In genomic region chr1:63678200-63678599, GRCh38 we compare ENCODE assay signal across 37 cellular contexts.
"Had no signal": no experiment of that assay in that cellular context is flagged by ENCODE, and none has a peak within 500 bp of the region (broad histone marks: within the 10 kb centered on the region; RNA-seq: fewer than 3 reads in every experiment).

No MANE protein-coding gene starts in this region.

- H3K27me3 Mint-ChIP-seq: activated CD4-positive, alpha-beta memory T cell treated with anti-CD3 and anti-CD28 coated beads for 36 hours; activated CD8-positive, alpha-beta T cell treated with anti-CD3 and anti-CD28 coated beads for 36 hours; activated naive CD8-positive, alpha-beta T cell treated with anti-CD3 and anti-CD28 coated beads for 36 hours; activated T-helper 17 cell treated with anti-CD3 and anti-CD28 coated beads, Interleukin-2, amount 50 U/mL, for 72 hours had no signal

- H3K27ac ChIP-seq: adrenal gland, body of pancreas, brain microvascular endothelial cell, breast epithelium, VCaP had no signal

- H3K4me1 ChIP-seq: breast epithelium had no signal

- H3K9me3 ChIP-seq: adrenal gland, body of pancreas, breast epithelium had no signal

- FAIRE-seq: astrocyte, TTC549 had no signal

- H3K36me3 ChIP-seq: adrenal gland, brain microvascular endothelial cell, breast epithelium had no signal

- H3K27ac Mint-ChIP-seq: activated B cell treated with CpG ODN at 0.5 μM for 24 hours; activated CD4-positive, alpha-beta memory T cell treated with anti-CD3 and anti-CD28 coated beads for 36 hours; activated CD4-positive, alpha-beta T cell treated with anti-CD3 and anti-CD28 coated beads, Interleukin-2, amount 10 ng/mL, durations not matched to agents 24 days and 14 days; activated CD8-positive, alpha-beta T cell treated with anti-CD3 and anti-CD28 coated beads for 36 hours; activated naive CD4-positive, alpha-beta T cell treated with anti-CD3 and anti-CD28 coated beads for 36 hours; activated naive CD4-positive, alpha-beta T cell treated with anti-CD3 and anti-CD28 coated beads, Interleukin-2, amount 50 U/mL, for 72 hours; activated naive CD8-positive, alpha-beta T cell treated with anti-CD3 and anti-CD28 coated beads for 36 hours; activated T-cell treated with anti-CD3 and anti-CD28 coated beads, Interleukin-2, amount 50 U/mL, for 72 hours; activated T-helper 1 cell treated with anti-CD3 and anti-CD28 coated beads, Interleukin-12 subunit alpha, Interleukin-12 subunit beta, Interleukin-2, Interleukin-4 antibody, amounts not matched to agents 30 ng/mL and 10 ng/mL and 1 ng/mL, durations not matched to agents 14 hours and 24 hours and 36 hours; activated T-helper 17 cell treated with anti-CD3 and anti-CD28 coated beads, Interleukin-2, amount 50 U/mL, for 72 hours; T-helper 1 cell treated with Interleukin-12 subunit alpha and Interleukin-12 subunit beta and Interleukin-4 antibody, amounts not matched to agents 30 μg/mL and 1 μg/mL, for 36 hours; T-helper 2 cell treated with Interferon-gamma antibody and Interleukin-4, amounts not matched to agents 5 μg/mL and 100 μg/mL, for 36 hours had no signal

- DNase-seq: activated B cell treated with CpG ODN at 0.5 μM for 24 hours; activated CD4-positive, alpha-beta memory T cell treated with anti-CD3 and anti-CD28 coated beads for 36 hours; activated CD4-positive, alpha-beta T cell treated with anti-CD3 and anti-CD28 coated beads for 4 hours; activated CD4-positive, alpha-beta T cell treated with anti-CD3 and anti-CD28 coated beads, Interleukin-2, amount 10 ng/mL, durations not matched to agents 24 days and 14 days; activated CD4-positive, alpha-beta T cell treated with anti-CD3 and anti-CD28 coated beads, Interleukin-2, amount 50 U/mL, for 1 hour; activated CD4-positive, alpha-beta T cell treated with anti-CD3 and anti-CD28 coated beads, Interleukin-2, amount 50 U/mL, for 4 hours; activated CD4-positive, CD25-positive, alpha-beta regulatory T cell treated with anti-CD3 and anti-CD28 coated beads, Interleukin-2, amount 50 U/mL, for 72 hours; activated CD8-positive, alpha-beta memory T cell treated with anti-CD3 and anti-CD28 coated beads, Interleukin-2, amount 50 U/mL, for 4 hours; activated CD8-positive, alpha-beta T cell treated with anti-CD3 and anti-CD28 coated beads for 36 hours; activated effector memory CD4-positive, alpha-beta T cell treated with anti-CD3 and anti-CD28 coated beads, Interleukin-2, amount 50 U/mL, for 16 hours; activated gamma-delta T cell treated with Interleukin-2 at 50 U/mL for 16 hours; activated naive CD4-positive, alpha-beta T cell; activated naive CD4-positive, alpha-beta T cell treated with anti-CD3 and anti-CD28 coated beads for 36 hours; activated naive CD4-positive, alpha-beta T cell treated with anti-CD3 and anti-CD28 coated beads, Interleukin-2, amount 50 U/mL, for 16 hours; activated naive CD8-positive, alpha-beta T cell treated with anti-CD3 and anti-CD28 coated beads for 36 hours; activated T-cell treated with anti-CD3 and anti-CD28 coated beads for 4 hours; activated T-cell treated with anti-CD3 and anti-CD28 coated beads, Interleukin-2, amount 50 U/mL, for 1 hour; activated T-cell treated with anti-CD3 and anti-CD28 coated beads, Interleukin-2, amount 50 U/mL, for 4 hours; activated T-cell treated with anti-CD3 and anti-CD28 coated beads, Interleukin-2, amount 50 U/mL, for 72 hours; adrenal gland; amniotic stem cell; aorta; body of pancreas; brain microvascular endothelial cell; central memory CD4-positive, alpha-beta T cell; T-helper 1 cell; T-helper 2 cell; T-helper 9 cell had no signal

- H3K27me3 ChIP-seq: adrenal gland, body of pancreas, brain microvascular endothelial cell, breast epithelium had no signal

- H3K4me3 Mint-ChIP-seq: activated B cell treated with CpG ODN at 0.5 μM for 24 hours; activated CD4-positive, alpha-beta memory T cell treated with anti-CD3 and anti-CD28 coated beads for 36 hours; activated CD4-positive, alpha-beta T cell treated with anti-CD3 and anti-CD28 coated beads, Interleukin-2, amount 10 ng/mL, durations not matched to agents 24 days and 14 days; activated CD8-positive, alpha-beta T cell treated with anti-CD3 and anti-CD28 coated beads for 36 hours; activated naive CD4-positive, alpha-beta T cell treated with anti-CD3 and anti-CD28 coated beads for 36 hours; activated naive CD8-positive, alpha-beta T cell treated with anti-CD3 and anti-CD28 coated beads for 36 hours; activated T-cell treated with anti-CD3 and anti-CD28 coated beads, Interleukin-2, amount 50 U/mL, for 4 hours; activated T-cell treated with anti-CD3 and anti-CD28 coated beads, Interleukin-2, amount 50 U/mL, for 72 hours; activated T-helper 1 cell treated with anti-CD3 and anti-CD28 coated beads, Interleukin-12 subunit alpha, Interleukin-12 subunit beta, Interleukin-2, Interleukin-4 antibody, amounts not matched to agents 30 ng/mL and 10 ng/mL and 1 ng/mL, durations not matched to agents 14 hours and 24 hours and 36 hours; activated T-helper 17 cell treated with anti-CD3 and anti-CD28 coated beads, Interleukin-2, amount 50 U/mL, for 72 hours; T-helper 1 cell treated with Interleukin-12 subunit alpha and Interleukin-12 subunit beta and Interleukin-4 antibody, amounts not matched to agents 30 μg/mL and 1 μg/mL, for 36 hours; T-helper 2 cell treated with Interferon-gamma antibody and Interleukin-4, amounts not matched to agents 5 μg/mL and 100 μg/mL, for 36 hours had no signal

- H3K4me1 Mint-ChIP-seq: activated B cell treated with CpG ODN at 0.5 μM for 24 hours; activated CD4-positive, alpha-beta T cell treated with anti-CD3 and anti-CD28 coated beads, Interleukin-2, amount 10 ng/mL, durations not matched to agents 24 days and 14 days; activated naive CD8-positive, alpha-beta T cell treated with anti-CD3 and anti-CD28 coated beads for 36 hours had no signal

- H3K9me3 Mint-ChIP-seq: activated CD4-positive, alpha-beta T cell treated with anti-CD3 and anti-CD28 coated beads, Interleukin-2, amount 10 ng/mL, durations not matched to agents 24 days and 14 days; activated naive CD4-positive, alpha-beta T cell treated with anti-CD3 and anti-CD28 coated beads, Interleukin-2, amount 50 U/mL, for 72 hours; activated T-helper 17 cell treated with anti-CD3 and anti-CD28 coated beads, Interleukin-2, amount 50 U/mL, for 72 hours; T-helper 1 cell treated with Interleukin-12 subunit alpha and Interleukin-12 subunit beta and Interleukin-4 antibody, amounts not matched to agents 30 μg/mL and 1 μg/mL, for 36 hours had no signal

- H3K4me3 ChIP-seq: adrenal gland, body of pancreas, breast epithelium had no signal

- ATAC-seq: activated CD8-positive, alpha-beta T cell treated with anti-CD3 and anti-CD28 coated beads for 36 hours; activated naive CD4-positive, alpha-beta T cell treated with anti-CD3 and anti-CD28 coated beads, Interleukin-2, amount 50 U/mL, for 72 hours; activated T-cell treated with anti-CD3 and anti-CD28 coated beads, Interleukin-2, amount 50 U/mL, for 4 hours; activated T-cell treated with anti-CD3 and anti-CD28 coated beads, Interleukin-2, amount 50 U/mL, for 72 hours; activated T-helper 17 cell treated with anti-CD3 and anti-CD28 coated beads, Interleukin-2, amount 50 U/mL, for 72 hours; body of pancreas had no signal
